Comparison of ENCODE assay signal across 2 cellular contexts in the genomic region with DNA sequence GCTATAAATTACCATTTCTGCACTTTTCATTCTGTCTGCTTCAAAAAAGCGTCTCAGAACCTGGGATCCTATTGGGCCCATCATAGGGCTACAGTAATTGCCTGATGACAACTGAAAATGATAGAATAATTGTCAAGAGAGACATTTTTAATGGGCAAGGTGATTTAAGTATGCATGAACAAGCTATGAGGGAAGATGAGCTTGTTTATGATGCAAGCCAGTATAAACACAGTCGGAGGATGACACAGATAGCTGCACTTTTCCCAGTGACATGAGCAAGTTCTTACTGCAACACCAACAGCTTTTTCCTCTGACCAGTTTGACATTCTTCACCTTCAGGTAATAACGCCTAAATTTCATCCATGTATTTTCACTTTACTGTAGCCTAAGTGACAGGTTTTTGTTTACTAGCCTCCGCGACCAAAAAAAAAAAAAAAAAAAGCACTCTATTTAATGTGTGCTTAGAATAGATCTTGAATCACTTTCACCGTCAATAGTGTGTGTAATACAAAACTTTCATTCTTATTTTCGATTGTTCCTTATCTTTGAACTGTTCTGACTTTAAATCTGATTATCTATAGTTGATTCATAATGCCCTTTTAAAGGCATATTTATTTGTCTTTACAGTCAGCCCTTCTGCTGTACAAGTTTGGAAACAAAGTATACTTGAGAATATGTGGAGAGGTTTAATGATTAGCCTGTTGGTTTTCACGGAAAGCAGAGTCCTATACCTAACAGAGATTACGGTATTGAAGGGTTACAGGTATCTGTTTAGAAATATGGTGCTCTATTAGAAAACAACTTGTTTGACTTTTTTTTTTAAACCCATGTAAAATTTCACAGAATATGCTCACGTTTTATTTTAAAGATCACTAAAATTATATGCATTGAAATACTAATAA.
TF ChIP-seq lines count a peak whose summit lies in the region.

No MANE protein-coding gene starts in this region.

TF ChIP-seq in A549, 52 proteins besides CTCF, POLR2A, EP300 and RAD21:
- TF ChIP-seq, protein P1, sequence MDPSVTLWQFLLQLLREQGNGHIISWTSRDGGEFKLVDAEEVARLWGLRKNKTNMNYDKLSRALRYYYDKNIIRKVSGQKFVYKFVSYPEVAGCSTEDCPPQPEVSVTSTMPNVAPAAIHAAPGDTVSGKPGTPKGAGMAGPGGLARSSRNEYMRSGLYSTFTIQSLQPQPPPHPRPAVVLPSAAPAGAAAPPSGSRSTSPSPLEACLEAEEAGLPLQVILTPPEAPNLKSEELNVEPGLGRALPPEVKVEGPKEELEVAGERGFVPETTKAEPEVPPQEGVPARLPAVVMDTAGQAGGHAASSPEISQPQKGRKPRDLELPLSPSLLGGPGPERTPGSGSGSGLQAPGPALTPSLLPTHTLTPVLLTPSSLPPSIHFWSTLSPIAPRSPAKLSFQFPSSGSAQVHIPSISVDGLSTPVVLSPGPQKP (IDR thresholded peaks at IDR 0.05; ENCODE audit: low read depth, low read length) = no peak
- TF ChIP-seq JUNB (IDR thresholded peaks at IDR 0.05) (no peak), MAFK (IDR thresholded peaks at IDR 0.05; ENCODE audit: partially characterized antibody) (no peak), REST (IDR thresholded peaks at IDR 0.05) (no peak), HOXB13 (CRISPR knock-in tag; IDR thresholded peaks at IDR 0.05; ENCODE audit: low read depth) (no peak), KDM1A (IDR thresholded peaks at IDR 0.05; ENCODE audit: low read depth) (no peak)

TF ChIP-seq in IMR-90, 13 proteins besides CTCF, POLR2A, EP300 and RAD21:
- TF ChIP-seq RCOR1 (IDR thresholded peaks at IDR 0.05; ENCODE audit: insufficient replicate concordance, low read length) = no peak
- TF ChIP-seq CEBPB (IDR thresholded peaks at IDR 0.05; ENCODE audit: low read depth, low read length) = peak; percentile 49; the same call in 1 of the 2 replicates
- TF ChIP-seq CHD1 (IDR thresholded peaks at IDR 0.05; ENCODE audit: low read depth, low read length) = no peak
